ENCODE assay signal across 1 cellular context in the genomic region with DNA sequence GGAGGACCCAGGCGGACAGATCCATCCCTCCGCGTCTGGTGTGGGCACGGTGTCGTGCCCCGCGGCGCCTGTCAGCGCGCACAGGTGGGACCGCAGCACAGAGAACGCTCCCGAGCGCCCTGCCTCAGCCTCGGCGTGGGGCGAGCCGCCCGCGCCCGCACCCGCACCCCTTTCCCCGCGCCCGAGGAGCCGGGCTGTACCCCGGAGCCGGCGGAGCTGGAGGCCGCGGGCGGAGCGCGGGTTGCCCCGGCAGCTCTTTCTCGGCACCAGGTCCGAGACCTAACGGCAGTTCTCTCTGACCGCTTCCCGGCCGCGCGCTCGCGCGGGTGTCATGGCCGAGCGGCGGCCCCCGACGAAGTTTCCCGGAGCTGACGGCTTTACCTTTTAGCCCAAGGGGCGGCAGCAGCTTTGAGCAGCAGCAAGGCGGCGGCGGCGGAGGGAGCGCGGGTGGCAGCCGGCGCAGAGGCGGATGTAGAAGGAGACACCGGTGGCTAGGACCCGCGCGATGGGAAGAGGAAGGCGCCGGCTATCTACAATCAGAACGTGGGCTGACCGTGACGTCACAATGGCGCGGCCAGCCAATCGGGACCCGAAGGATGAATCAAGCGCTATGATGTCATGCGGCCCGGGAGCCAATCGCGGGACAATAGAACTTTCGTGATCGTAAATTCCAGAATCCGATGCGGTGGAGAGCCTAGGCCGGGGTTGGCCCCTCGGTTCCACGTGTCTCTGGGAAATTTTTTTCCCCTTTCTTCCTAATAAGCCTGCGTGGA.
TF ChIP-seq lines count a peak whose summit lies in the region.

A gene with protein sequence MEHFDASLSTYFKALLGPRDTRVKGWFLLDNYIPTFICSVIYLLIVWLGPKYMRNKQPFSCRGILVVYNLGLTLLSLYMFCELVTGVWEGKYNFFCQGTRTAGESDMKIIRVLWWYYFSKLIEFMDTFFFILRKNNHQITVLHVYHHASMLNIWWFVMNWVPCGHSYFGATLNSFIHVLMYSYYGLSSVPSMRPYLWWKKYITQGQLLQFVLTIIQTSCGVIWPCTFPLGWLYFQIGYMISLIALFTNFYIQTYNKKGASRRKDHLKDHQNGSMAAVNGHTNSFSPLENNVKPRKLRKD (minus strand): TSS at position 515 of the 773 bp plus-strand sequence. CDS start 53,251 bp downstream, outside the sequence.

TF ChIP-seq in H1, 55 proteins besides CTCF, POLR2A, EP300 and RAD21 (continues in another document):
- TF ChIP-seq JUND (IDR thresholded peaks at IDR 0.05; ENCODE audit: low read length) (peak; percentile 57; the same call in 1 of the 2 replicates), NANOG (IDR thresholded peaks at IDR 0.05; ENCODE audit: insufficient read depth, low read depth, low read length, poor library complexity, severe bottlenecking) (no peak), SIN3A (conservative IDR thresholded peaks at IDR 0.05 in 1 of 2, IDR thresholded peaks at IDR 0.05 in 1 of 2; ENCODE audit: low read depth in 1 of 2, low read length in 2 of 2) (no peak; a peak in 1 of 4 replicates), HDAC6 (IDR thresholded peaks at IDR 0.05; ENCODE audit: low read depth, low read length) (no peak), SUZ12 (IDR thresholded peaks at IDR 0.05; ENCODE audit: low read length) (0 out of 2 replicates have a peak, but pooled peaks have one; percentile 33), FOSL1 (IDR thresholded peaks at IDR 0.05; ENCODE audit: insufficient read depth, low read depth, low read length) (no peak), NRF1 (IDR thresholded peaks at IDR 0.05; ENCODE audit: low read depth, low read length) (no peak), MAFK (IDR thresholded peaks at IDR 0.05; ENCODE audit: low read depth, low read length) (no peak), SP1 (IDR thresholded peaks at IDR 0.05; ENCODE audit: low read depth, low read length) (peak; percentile 89), SIX5 (IDR thresholded peaks at IDR 0.05; ENCODE audit: low read depth, low read length) (no peak), CBX5 (IDR thresholded peaks at IDR 0.05; ENCODE audit: low read depth, low read length) (no peak), BCL11A (IDR thresholded peaks at IDR 0.05; ENCODE audit: low read depth in 2 of 2, low read length in 2 of 2) (no peak), EGR1 (IDR thresholded peaks at IDR 0.05; ENCODE audit: borderline replicate concordance, low read depth, low read length) (no peak), TCF12 (IDR thresholded peaks at IDR 0.05; ENCODE audit: low read depth, low read length) (no peak), SRF (IDR thresholded peaks at IDR 0.05; ENCODE audit: low read depth, low read length) (no peak), GTF2F1 (IDR thresholded peaks at IDR 0.05; ENCODE audit: borderline replicate concordance, low read depth, low read length) (no peak), POLR2AphosphoS5 (IDR thresholded peaks at IDR 0.05; ENCODE audit: low read depth, low read length) (no peak), SP4 (IDR thresholded peaks at IDR 0.05; ENCODE audit: low read length) (no peak), CEBPB (IDR thresholded peaks at IDR 0.05; ENCODE audit: low read depth, low read length) (no peak), HDAC2 (IDR thresholded peaks at IDR 0.05; ENCODE audit: borderline replicate concordance in 1 of 2, low read depth in 2 of 2, low read length in 2 of 2) (0 out of 4 replicates have a peak, but pooled peaks of 1 of the 2 experiments have one; percentile 76), KDM4A (IDR thresholded peaks at IDR 0.05; ENCODE audit: low read depth, low read length, severe bottlenecking) (peak; percentile 92), BRCA1 (IDR thresholded peaks at IDR 0.05; ENCODE audit: low read depth, low read length) (no peak), KDM1A (IDR thresholded peaks at IDR 0.05; ENCODE audit: borderline replicate concordance, low read length) (0 out of 2 replicates have a peak, but pooled peaks have one; percentile 20), GABPA (IDR thresholded peaks at IDR 0.05; ENCODE audit: borderline replicate concordance, insufficient read depth, low read length) (no peak), CHD1 (IDR thresholded peaks at IDR 0.05; ENCODE audit: low read depth, low read length) (no peak), PHF8 (conservative IDR thresholded peaks at IDR 0.05; ENCODE audit: low read depth, low read length) (peak; percentile 71), CBX8 (IDR thresholded peaks at IDR 0.05; ENCODE audit: borderline replicate concordance, low read depth, low read length) (no peak), SIRT6 (IDR thresholded peaks at IDR 0.05; ENCODE audit: low read length) (no peak), CTBP2 (IDR thresholded peaks at IDR 0.05; ENCODE audit: borderline replicate concordance, insufficient read depth, insufficient read length, low read length) (no peak), BACH1 (IDR thresholded peaks at IDR 0.05; ENCODE audit: low read length) (0 out of 2 replicates have a peak, but pooled peaks have one; percentile 9), RXRA (IDR thresholded peaks at IDR 0.05; ENCODE audit: insufficient read depth, low read depth, low read length) (no peak), KDM5A (IDR thresholded peaks at IDR 0.05; ENCODE audit: low read length) (no peak), JUN (IDR thresholded peaks at IDR 0.05; ENCODE audit: low read depth, low read length) (no peak), CHD2 (IDR thresholded peaks at IDR 0.05; ENCODE audit: low read length) (peak; percentile 78), TBP (IDR thresholded peaks at IDR 0.05; ENCODE audit: low read depth, low read length) (0 out of 2 replicates have a peak, but pooled peaks have one; percentile 41), ASH2L (IDR thresholded peaks at IDR 0.05; ENCODE audit: low read length) (peak; percentile 91), RNF2 (IDR thresholded peaks at IDR 0.05; ENCODE audit: borderline replicate concordance, low read depth, low read length, missing control alignments, poor library complexity, severe bottlenecking) (no peak), EZH2 (IDR thresholded peaks at IDR 0.05; ENCODE audit: low read depth, low read length, severe bottlenecking) (no peak), CREB1 (IDR thresholded peaks at IDR 0.05) (peak; percentile 98), RBBP5 (IDR thresholded peaks at IDR 0.05; ENCODE audit: borderline replicate concordance, low read depth, low read length) (peak; percentile 99), ZNF274 (IDR thresholded peaks at IDR 0.05; ENCODE audit: borderline replicate concordance, extremely low read depth, low read length) (no peak), TAF7 (optimal IDR thresholded peaks at IDR 0.05; ENCODE audit: borderline replicate concordance, low read depth, low read length) (peak; percentile 39), RFX5 (IDR thresholded peaks at IDR 0.05; ENCODE audit: borderline replicate concordance, low read depth, low read length) (no peak), YY1 (IDR thresholded peaks at IDR 0.05; ENCODE audit: low read depth, low read length) (peak; percentile 80), SAP30 (IDR thresholded peaks at IDR 0.05; ENCODE audit: insufficient read depth, insufficient replicate concordance, low read length) (no peak)
- TF ChIP-seq, protein P1, sequence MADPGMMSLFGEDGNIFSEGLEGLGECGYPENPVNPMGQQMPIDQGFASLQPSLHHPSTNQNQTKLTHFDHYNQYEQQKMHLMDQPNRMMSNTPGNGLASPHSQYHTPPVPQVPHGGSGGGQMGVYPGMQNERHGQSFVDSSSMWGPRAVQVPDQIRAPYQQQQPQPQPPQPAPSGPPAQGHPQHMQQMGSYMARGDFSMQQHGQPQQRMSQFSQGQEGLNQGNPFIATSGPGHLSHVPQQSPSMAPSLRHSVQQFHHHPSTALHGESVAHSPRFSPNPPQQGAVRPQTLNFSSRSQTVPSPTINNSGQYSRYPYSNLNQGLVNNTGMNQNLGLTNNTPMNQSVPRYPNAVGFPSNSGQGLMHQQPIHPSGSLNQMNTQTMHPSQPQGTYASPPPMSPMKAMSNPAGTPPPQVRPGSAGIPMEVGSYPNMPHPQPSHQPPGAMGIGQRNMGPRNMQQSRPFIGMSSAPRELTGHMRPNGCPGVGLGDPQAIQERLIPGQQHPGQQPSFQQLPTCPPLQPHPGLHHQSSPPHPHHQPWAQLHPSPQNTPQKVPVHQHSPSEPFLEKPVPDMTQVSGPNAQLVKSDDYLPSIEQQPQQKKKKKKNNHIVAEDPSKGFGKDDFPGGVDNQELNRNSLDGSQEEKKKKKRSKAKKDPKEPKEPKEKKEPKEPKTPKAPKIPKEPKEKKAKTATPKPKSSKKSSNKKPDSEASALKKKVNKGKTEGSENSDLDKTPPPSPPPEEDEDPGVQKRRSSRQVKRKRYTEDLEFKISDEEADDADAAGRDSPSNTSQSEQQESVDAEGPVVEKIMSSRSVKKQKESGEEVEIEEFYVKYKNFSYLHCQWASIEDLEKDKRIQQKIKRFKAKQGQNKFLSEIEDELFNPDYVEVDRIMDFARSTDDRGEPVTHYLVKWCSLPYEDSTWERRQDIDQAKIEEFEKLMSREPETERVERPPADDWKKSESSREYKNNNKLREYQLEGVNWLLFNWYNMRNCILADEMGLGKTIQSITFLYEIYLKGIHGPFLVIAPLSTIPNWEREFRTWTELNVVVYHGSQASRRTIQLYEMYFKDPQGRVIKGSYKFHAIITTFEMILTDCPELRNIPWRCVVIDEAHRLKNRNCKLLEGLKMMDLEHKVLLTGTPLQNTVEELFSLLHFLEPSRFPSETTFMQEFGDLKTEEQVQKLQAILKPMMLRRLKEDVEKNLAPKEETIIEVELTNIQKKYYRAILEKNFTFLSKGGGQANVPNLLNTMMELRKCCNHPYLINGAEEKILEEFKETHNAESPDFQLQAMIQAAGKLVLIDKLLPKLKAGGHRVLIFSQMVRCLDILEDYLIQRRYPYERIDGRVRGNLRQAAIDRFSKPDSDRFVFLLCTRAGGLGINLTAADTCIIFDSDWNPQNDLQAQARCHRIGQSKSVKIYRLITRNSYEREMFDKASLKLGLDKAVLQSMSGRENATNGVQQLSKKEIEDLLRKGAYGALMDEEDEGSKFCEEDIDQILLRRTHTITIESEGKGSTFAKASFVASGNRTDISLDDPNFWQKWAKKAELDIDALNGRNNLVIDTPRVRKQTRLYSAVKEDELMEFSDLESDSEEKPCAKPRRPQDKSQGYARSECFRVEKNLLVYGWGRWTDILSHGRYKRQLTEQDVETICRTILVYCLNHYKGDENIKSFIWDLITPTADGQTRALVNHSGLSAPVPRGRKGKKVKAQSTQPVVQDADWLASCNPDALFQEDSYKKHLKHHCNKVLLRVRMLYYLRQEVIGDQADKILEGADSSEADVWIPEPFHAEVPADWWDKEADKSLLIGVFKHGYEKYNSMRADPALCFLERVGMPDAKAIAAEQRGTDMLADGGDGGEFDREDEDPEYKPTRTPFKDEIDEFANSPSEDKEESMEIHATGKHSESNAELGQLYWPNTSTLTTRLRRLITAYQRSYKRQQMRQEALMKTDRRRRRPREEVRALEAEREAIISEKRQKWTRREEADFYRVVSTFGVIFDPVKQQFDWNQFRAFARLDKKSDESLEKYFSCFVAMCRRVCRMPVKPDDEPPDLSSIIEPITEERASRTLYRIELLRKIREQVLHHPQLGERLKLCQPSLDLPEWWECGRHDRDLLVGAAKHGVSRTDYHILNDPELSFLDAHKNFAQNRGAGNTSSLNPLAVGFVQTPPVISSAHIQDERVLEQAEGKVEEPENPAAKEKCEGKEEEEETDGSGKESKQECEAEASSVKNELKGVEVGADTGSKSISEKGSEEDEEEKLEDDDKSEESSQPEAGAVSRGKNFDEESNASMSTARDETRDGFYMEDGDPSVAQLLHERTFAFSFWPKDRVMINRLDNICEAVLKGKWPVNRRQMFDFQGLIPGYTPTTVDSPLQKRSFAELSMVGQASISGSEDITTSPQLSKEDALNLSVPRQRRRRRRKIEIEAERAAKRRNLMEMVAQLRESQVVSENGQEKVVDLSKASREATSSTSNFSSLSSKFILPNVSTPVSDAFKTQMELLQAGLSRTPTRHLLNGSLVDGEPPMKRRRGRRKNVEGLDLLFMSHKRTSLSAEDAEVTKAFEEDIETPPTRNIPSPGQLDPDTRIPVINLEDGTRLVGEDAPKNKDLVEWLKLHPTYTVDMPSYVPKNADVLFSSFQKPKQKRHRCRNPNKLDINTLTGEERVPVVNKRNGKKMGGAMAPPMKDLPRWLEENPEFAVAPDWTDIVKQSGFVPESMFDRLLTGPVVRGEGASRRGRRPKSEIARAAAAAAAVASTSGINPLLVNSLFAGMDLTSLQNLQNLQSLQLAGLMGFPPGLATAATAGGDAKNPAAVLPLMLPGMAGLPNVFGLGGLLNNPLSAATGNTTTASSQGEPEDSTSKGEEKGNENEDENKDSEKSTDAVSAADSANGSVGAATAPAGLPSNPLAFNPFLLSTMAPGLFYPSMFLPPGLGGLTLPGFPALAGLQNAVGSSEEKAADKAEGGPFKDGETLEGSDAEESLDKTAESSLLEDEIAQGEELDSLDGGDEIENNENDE (IDR thresholded peaks at IDR 0.05; ENCODE audit: insufficient replicate concordance, low read length) = no peak
- TF ChIP-seq, protein P2, sequence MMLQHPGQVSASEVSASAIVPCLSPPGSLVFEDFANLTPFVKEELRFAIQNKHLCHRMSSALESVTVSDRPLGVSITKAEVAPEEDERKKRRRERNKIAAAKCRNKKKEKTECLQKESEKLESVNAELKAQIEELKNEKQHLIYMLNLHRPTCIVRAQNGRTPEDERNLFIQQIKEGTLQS (IDR thresholded peaks at IDR 0.05; ENCODE audit: insufficient read depth, low read depth, low read length) = no peak
- TF ChIP-seq, protein P3, sequence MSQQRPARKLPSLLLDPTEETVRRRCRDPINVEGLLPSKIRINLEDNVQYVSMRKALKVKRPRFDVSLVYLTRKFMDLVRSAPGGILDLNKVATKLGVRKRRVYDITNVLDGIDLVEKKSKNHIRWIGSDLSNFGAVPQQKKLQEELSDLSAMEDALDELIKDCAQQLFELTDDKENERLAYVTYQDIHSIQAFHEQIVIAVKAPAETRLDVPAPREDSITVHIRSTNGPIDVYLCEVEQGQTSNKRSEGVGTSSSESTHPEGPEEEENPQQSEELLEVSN (IDR thresholded peaks at IDR 0.05) = no peak
- TF ChIP-seq, protein P4, sequence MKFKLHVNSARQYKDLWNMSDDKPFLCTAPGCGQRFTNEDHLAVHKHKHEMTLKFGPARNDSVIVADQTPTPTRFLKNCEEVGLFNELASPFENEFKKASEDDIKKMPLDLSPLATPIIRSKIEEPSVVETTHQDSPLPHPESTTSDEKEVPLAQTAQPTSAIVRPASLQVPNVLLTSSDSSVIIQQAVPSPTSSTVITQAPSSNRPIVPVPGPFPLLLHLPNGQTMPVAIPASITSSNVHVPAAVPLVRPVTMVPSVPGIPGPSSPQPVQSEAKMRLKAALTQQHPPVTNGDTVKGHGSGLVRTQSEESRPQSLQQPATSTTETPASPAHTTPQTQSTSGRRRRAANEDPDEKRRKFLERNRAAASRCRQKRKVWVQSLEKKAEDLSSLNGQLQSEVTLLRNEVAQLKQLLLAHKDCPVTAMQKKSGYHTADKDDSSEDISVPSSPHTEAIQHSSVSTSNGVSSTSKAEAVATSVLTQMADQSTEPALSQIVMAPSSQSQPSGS (IDR thresholded peaks at IDR 0.05; ENCODE audit: low read length) = 0 out of 2 replicates have a peak, but pooled peaks have one; percentile 72
- TF ChIP-seq, protein P5, sequence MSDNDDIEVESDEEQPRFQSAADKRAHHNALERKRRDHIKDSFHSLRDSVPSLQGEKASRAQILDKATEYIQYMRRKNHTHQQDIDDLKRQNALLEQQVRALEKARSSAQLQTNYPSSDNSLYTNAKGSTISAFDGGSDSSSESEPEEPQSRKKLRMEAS (IDR thresholded peaks at IDR 0.05) = peak; percentile 66
- TF ChIP-seq, protein P6, sequence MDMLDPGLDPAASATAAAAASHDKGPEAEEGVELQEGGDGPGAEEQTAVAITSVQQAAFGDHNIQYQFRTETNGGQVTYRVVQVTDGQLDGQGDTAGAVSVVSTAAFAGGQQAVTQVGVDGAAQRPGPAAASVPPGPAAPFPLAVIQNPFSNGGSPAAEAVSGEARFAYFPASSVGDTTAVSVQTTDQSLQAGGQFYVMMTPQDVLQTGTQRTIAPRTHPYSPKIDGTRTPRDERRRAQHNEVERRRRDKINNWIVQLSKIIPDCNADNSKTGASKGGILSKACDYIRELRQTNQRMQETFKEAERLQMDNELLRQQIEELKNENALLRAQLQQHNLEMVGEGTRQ (IDR thresholded peaks at IDR 0.05; ENCODE audit: low read length) = no peak
